ENCODE assay signal across 14 cellular contexts in genomic region chr2:43798300-43798699, GRCh38. TPM values are rescaled to one million over a fixed set of nuclear protein-coding genes. Genes with fewer than 3 reads are reported as not detected.
DNase-seq lines count a peak whose midpoint lies in the region; ATAC-seq and TF ChIP-seq lines count a peak whose summit lies in the region.
"Had no signal": no experiment of that assay in that cellular context is flagged by ENCODE, and none has a peak within 500 bp of the region (broad histone marks: within the 10 kb centered on the region; RNA-seq: fewer than 3 reads in every experiment).

No MANE protein-coding gene starts in this region.

- CTCF ChIA-PET in AG04450 (lab: Charles Lee) = interaction anchor here (0.8 to 1.1 kb wide), 2 partner anchors 12 to 185 kb away, joined by 3 read pairs; no protein-coding TSS in a partner anchor

- intact Hi-C loops in lower leg skin (cut with DNase I; ENCODE audit: low total_unique reads) = no loop called here

- H3K27me3 ChIP-seq in AG04450 (ENCODE audit: control insufficient read depth, insufficient read depth, low read length) (no peaks in the 10 kb centered on the region), foreskin keratinocyte (no peaks in the 10 kb centered on the region)

- no peak overlapping the region for H3K27ac ChIP-seq in AG04450 (ENCODE audit: low read depth, low read length)
- no peak overlapping the region for H3K27ac ChIP-seq in foreskin keratinocyte

- DNase-seq in AG04450 (ENCODE audit: low read depth, low spot score) (no peak), RKO (ENCODE audit: low spot score) (peak; percentile 13), foreskin keratinocyte (no peak), NCI-H2171 treated with DMSO at 0.1 percent for 48 hours (lab: John Stamatoyannopoulos, UW) (no peak), lower leg skin (ENCODE audit: low spot score in 2 of 2) (no peak)
- DNase-seq: activated CD4-positive, alpha-beta T cell treated with anti-CD3 and anti-CD28 coated beads for 4 hours; CD8-positive, alpha-beta memory T cell; NCI-H1105; right cardiac atrium had no signal

- 80 to 90% methylated on average over 4 of the region's 4 CpGs for WGBS in lower leg skin, 2 donors

- no peak overlapping the region for H3K4me3 ChIP-seq in AG04450 (ENCODE audit: low read depth, low read length)
- no peak overlapping the region for H3K4me3 ChIP-seq in lower leg skin (ENCODE audit: low read depth, poor library complexity, severe bottlenecking)
- H3K4me3 ChIP-seq: lung had no signal

- no peak for TF ChIP-seq POLR2A in lower leg skin (IDR thresholded peaks at IDR 0.05)

- no peak for ATAC-seq in foreskin keratinocyte
- ATAC-seq in GM21526 (IDR thresholded peaks at IDR 0.05; ENCODE audit: low FRiP score, unreplicated experiment) = no peak
- no peak for ATAC-seq in GM19023 (IDR thresholded peaks at IDR 0.05; ENCODE audit: unreplicated experiment)
- ATAC-seq: right cardiac atrium had no signal

- POLR2A ChIA-PET in AG04450 (lab: Yijun Ruan, JAX) = no interaction called here

- no peaks in the 10 kb centered on the region for H3K9me3 ChIP-seq in AG04450 (ENCODE audit: control insufficient read depth, insufficient read depth, low read length)

- no peaks in the 10 kb centered on the region for H3K4me1 ChIP-seq in foreskin keratinocyte

- TF ChIP-seq CTCF in AG04450 (IDR thresholded peaks at IDR 0.05; ENCODE audit: low read depth, low read length) (peak; percentile 18; the same call in 1 of the 2 replicates), GM12874 (IDR thresholded peaks at IDR 0.05; ENCODE audit: insufficient read depth, low read depth, low read length) (peak; percentile 3; the same call in 1 of the 2 replicates), foreskin keratinocyte (conservative IDR thresholded peaks at IDR 0.05) (peak; percentile 53), lower leg skin (IDR thresholded peaks at IDR 0.05) (no peak)

RNA-seq across cellular contexts. Expression of gene DYNC2LI1, which starts 24.5 kb away (rescaled TPM):
- 17.7 and 23.3 TPM in 2 replicates for polyA plus RNA-seq in AG04450 (2011; rRNA removed)
- 4.2 and 7.4 TPM in 2 replicates for polyA minus RNA-seq in AG04450 (2011; rRNA and poly(A)+ RNA removed)
- total RNA-seq in foreskin keratinocyte = 13.9 and 14.0 TPM in 2 replicates
- 11.2 and 13.0 TPM in 2 replicates for polyA plus RNA-seq in foreskin keratinocyte
- 10 to 100 TPM; 13.6 to 20.4 (median 17.7) TPM for total RNA-seq in lower leg skin

RNA-seq across cellular contexts. Expression of gene ABCG5, which starts 40.3 kb away (rescaled TPM):
- polyA plus RNA-seq in AG04450 (2011; rRNA removed) (not detected in 2 replicates), foreskin keratinocyte (not detected in 2 replicates)
- not detected in 2 replicates for polyA minus RNA-seq in AG04450 (2011; rRNA and poly(A)+ RNA removed)
- total RNA-seq in foreskin keratinocyte (not detected in 2 replicates), lower leg skin (not detected)
- total RNA-seq: CD8-positive, alpha-beta memory T cell; right cardiac atrium had no signal
- polyA plus RNA-seq: CD8-positive, alpha-beta memory T cell; lung; right cardiac atrium had no signal

RNA-seq across cellular contexts. Expression of gene ABCG8, which starts 40.5 kb away (rescaled TPM):
- polyA plus RNA-seq in AG04450 (2011; rRNA removed) (not detected in 2 replicates), foreskin keratinocyte (not detected in 2 replicates)
- not detected in 2 replicates for polyA minus RNA-seq in AG04450 (2011; rRNA and poly(A)+ RNA removed)
- total RNA-seq in foreskin keratinocyte (not detected in 2 replicates), lower leg skin (not detected)
- total RNA-seq: CD8-positive, alpha-beta memory T cell; right cardiac atrium had no signal
- polyA plus RNA-seq: CD8-positive, alpha-beta memory T cell; esophagus; lung; right cardiac atrium had no signal

Comparison
In these comparisons a context has a peak if more than half of its experiments do, and no peak if none do; other contexts are left out.
1. CTCF ChIP-seq: peak in AG04450 (single experiment), GM12874 (single experiment) and foreskin keratinocyte (single experiment); none in lower leg skin (0 of 3).